35 cellular contexts compared by ENCODE assay signal in the genomic region with DNA sequence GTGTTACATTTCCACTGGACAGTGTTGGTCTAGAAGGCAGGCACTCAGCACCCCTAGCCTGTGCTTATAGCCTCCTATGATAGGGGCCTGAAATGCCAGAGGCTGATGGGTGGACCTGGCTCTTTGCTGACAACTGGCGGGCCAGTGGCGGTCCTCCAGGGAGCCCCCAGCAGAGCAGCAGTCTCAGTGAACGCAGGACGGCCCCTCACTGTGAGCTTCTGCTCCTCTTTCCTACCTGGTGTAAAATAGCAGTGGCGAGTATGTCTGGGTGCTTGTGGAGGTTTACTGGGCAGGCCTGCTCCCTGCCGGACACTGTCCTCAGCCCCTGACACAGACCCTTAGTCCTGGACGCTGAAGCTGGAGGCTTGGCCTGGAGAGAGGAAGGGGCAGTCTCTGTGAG.
"Had no signal": no experiment of that assay in that cellular context is flagged by ENCODE, and none has a peak within 500 bp of the region (broad histone marks: within the 10 kb centered on the region; RNA-seq: fewer than 3 reads in every experiment).

No MANE protein-coding gene starts in this region.

- H3K9me3 Mint-ChIP-seq: activated B cell treated with CpG ODN at 0.5 μM for 24 hours; activated CD4-positive, alpha-beta memory T cell treated with anti-CD3 and anti-CD28 coated beads for 36 hours; activated naive CD4-positive, alpha-beta T cell treated with anti-CD3 and anti-CD28 coated beads, Interleukin-2, amount 50 U/mL, for 24 hours; activated naive CD8-positive, alpha-beta T cell treated with anti-CD3 and anti-CD28 coated beads, Interleukin-2, amount 10 ng/mL, durations not matched to agents 7 days and 5 days; activated T-cell treated with anti-CD3 and anti-CD28 coated beads, Interleukin-2, amount 50 U/mL, for 72 hours; activated T-helper 2 cell treated with anti-CD3 and anti-CD28 coated beads, Interferon-gamma antibody, Interleukin-2, Interleukin-4, amounts not matched to agents 10 μg/mL and 5 μg/mL and 100 μg/mL, durations not matched to agents 14 hours and 24 hours and 36 hours had no signal

- H3K4me3 ChIP-seq: ascending aorta, cardiac muscle cell, Peyer's patch had no signal

- H3K36me3 Mint-ChIP-seq: activated naive CD4-positive, alpha-beta T cell treated with anti-CD3 and anti-CD28 coated beads, Interleukin-2, amount 50 U/mL, for 24 hours had no signal

- DNase-seq: activated B cell treated with CpG ODN at 0.5 μM for 24 hours; activated CD4-positive, alpha-beta memory T cell treated with anti-CD3 and anti-CD28 coated beads for 36 hours; activated CD4-positive, alpha-beta T cell treated with anti-CD3 and anti-CD28 coated beads for 4 hours; activated CD4-positive, alpha-beta T cell treated with anti-CD3 and anti-CD28 coated beads, Interleukin-2, amount 50 U/mL, for 1 hour; activated CD4-positive, CD25-positive, alpha-beta regulatory T cell treated with anti-CD3 and anti-CD28 coated beads, Interleukin-2, amount 50 U/mL, for 72 hours; activated CD8-positive, alpha-beta memory T cell treated with anti-CD3 and anti-CD28 coated beads, Interleukin-2, amount 50 U/mL, for 4 hours; activated gamma-delta T cell; activated naive CD4-positive, alpha-beta T cell treated with Interleukin-2 at 50 U/mL for 16 hours; activated naive CD8-positive, alpha-beta T cell treated with anti-CD3 and anti-CD28 coated beads, Interleukin-2, amount 10 ng/mL, durations not matched to agents 7 days and 5 days; activated T-cell treated with anti-CD3 and anti-CD28 coated beads for 4 hours; activated T-cell treated with anti-CD3 and anti-CD28 coated beads, Interleukin-2, amount 50 U/mL, for 72 hours; amygdala; MM.1S; MV-4-11; NCI-H1092; NCI-H1436 treated with DMSO at 0.1 percent for 48 hours; NCI-H1694 treated with DMSO at 0.1 percent for 48 hours; NCI-H2029; NCI-H345; NCI-H510A; NCI-H526; NCI-H748 treated with DMSO at 0.1 percent for 48 hours; NK-92 treated with Interleukin-12 subunit alpha and Interleukin-12 subunit beta, amount 100 ng/mL, for 24 hours; PC-3; Peyer's patch; Right ventricle myocardium superior; SW 1271; T-helper 1 cell; T-helper 2 cell; T-helper 9 cell had no signal

- H3K27ac ChIP-seq: ascending aorta, cardiac muscle cell, KMS-11, Peyer's patch had no signal

- ATAC-seq: activated T-cell treated with anti-CD3 and anti-CD28 coated beads, Interleukin-2, amount 50 U/mL, for 72 hours; PC-3 had no signal

- H3K27ac Mint-ChIP-seq: activated B cell treated with CpG ODN at 0.5 μM for 24 hours; activated CD4-positive, alpha-beta memory T cell treated with anti-CD3 and anti-CD28 coated beads for 36 hours; activated naive CD4-positive, alpha-beta T cell treated with anti-CD3 and anti-CD28 coated beads, Interleukin-2, amount 50 U/mL, for 24 hours; activated naive CD8-positive, alpha-beta T cell treated with anti-CD3 and anti-CD28 coated beads, Interleukin-2, amount 10 ng/mL, durations not matched to agents 7 days and 5 days; activated T-cell treated with anti-CD3 and anti-CD28 coated beads, Interleukin-2, amount 50 U/mL, for 72 hours; activated T-helper 2 cell treated with anti-CD3 and anti-CD28 coated beads, Interferon-gamma antibody, Interleukin-2, Interleukin-4, amounts not matched to agents 10 μg/mL and 5 μg/mL and 100 μg/mL, durations not matched to agents 14 hours and 24 hours and 36 hours had no signal

- H3K27me3 Mint-ChIP-seq: activated B cell treated with CpG ODN at 0.5 μM for 24 hours; activated CD4-positive, alpha-beta memory T cell treated with anti-CD3 and anti-CD28 coated beads for 36 hours; activated naive CD4-positive, alpha-beta T cell treated with anti-CD3 and anti-CD28 coated beads, Interleukin-2, amount 50 U/mL, for 24 hours; activated naive CD8-positive, alpha-beta T cell treated with anti-CD3 and anti-CD28 coated beads, Interleukin-2, amount 10 ng/mL, durations not matched to agents 7 days and 5 days had no signal

- H3K9me3 ChIP-seq: ascending aorta, Peyer's patch had no signal

- H3K4me3 Mint-ChIP-seq: activated B cell treated with CpG ODN at 0.5 μM for 24 hours; activated CD4-positive, alpha-beta memory T cell treated with anti-CD3 and anti-CD28 coated beads for 36 hours; activated naive CD4-positive, alpha-beta T cell treated with anti-CD3 and anti-CD28 coated beads, Interleukin-2, amount 50 U/mL, for 24 hours; activated naive CD8-positive, alpha-beta T cell treated with anti-CD3 and anti-CD28 coated beads, Interleukin-2, amount 10 ng/mL, durations not matched to agents 7 days and 5 days; activated T-cell treated with anti-CD3 and anti-CD28 coated beads, Interleukin-2, amount 50 U/mL, for 72 hours had no signal

- H3K27me3 ChIP-seq: ascending aorta, cardiac muscle cell, Peyer's patch had no signal

- H3K36me3 ChIP-seq: ascending aorta, cardiac muscle cell, Peyer's patch had no signal
